1 cellular context compared by ENCODE assay signal in genomic region chr7:55028011-55028410, GRCh38.
TF ChIP-seq lines count a peak whose summit lies in the region.

No MANE protein-coding gene starts in this region.

TF ChIP-seq in HEK293, 187 proteins besides CTCF, POLR2A, EP300 and RAD21:
- TF ChIP-seq PRDM6 (tag by site-specific recombination; IDR thresholded peaks at IDR 0.05) (peak; percentile 69), ZNF449 (tag by site-specific recombination; IDR thresholded peaks at IDR 0.05) (no peak), ZBTB21 (tag by site-specific recombination; IDR thresholded peaks at IDR 0.05) (peak; percentile 91), ATF2 (tag by site-specific recombination; IDR thresholded peaks at IDR 0.05; ENCODE audit: low read depth) (peak; percentile 97), ZNF335 (tag by site-specific recombination; conservative IDR thresholded peaks at IDR 0.05) (peak; percentile 65), ZNF362 (tag by site-specific recombination; IDR thresholded peaks at IDR 0.05) (no peak), ZNF629 (tag by site-specific recombination; IDR thresholded peaks at IDR 0.05) (peak; percentile 96), ZBTB44 (tag by site-specific recombination; IDR thresholded peaks at IDR 0.05) (peak; percentile 31; the same call in 1 of the 2 replicates)
